Comparison of ENCODE assay signal across 8 cellular contexts in genomic region chr12:52005903-52006703, GRCh38. TPM values are rescaled to one million over a fixed set of nuclear protein-coding genes. Genes with fewer than 3 reads are reported as not detected.
A peak's percentile ranks its signal among the peaks of the same experiment; 100 is the strongest.
DNase-seq lines count a peak whose midpoint lies in the region; ATAC-seq and TF ChIP-seq lines count a peak whose summit lies in the region.

No MANE protein-coding gene starts in this region.

- TF ChIP-seq CTCF in AG10803 (conservative IDR thresholded peaks at IDR 0.05; ENCODE audit: low read length): no peak
- TF ChIP-seq CTCF in activated CD8-positive, alpha-beta T cell treated with anti-CD3 and anti-CD28 coated beads for 36 hours (IDR thresholded peaks at IDR 0.05): no peak

- no peak for DNase-seq in AG10803 (ENCODE audit: low read depth)
- DNase-seq in activated CD8-positive, alpha-beta T cell treated with anti-CD3 and anti-CD28 coated beads for 36 hours: no peak
- no peak for DNase-seq in iPS DF 6.9 (ENCODE audit: low read depth, low spot score)
- no peak for DNase-seq in skeletal muscle cell (ENCODE audit: low read depth)
- DNase-seq in H4 (ENCODE audit: low spot score): no peak
- DNase-seq in HPDE6-E6E7 (ENCODE audit: extremely low spot score): no peak

- peaks cover 9% of the 10 kb centered on the region for H3K27me3 Mint-ChIP-seq in activated CD8-positive, alpha-beta T cell treated with anti-CD3 and anti-CD28 coated beads for 36 hours

- POLR2A ChIA-PET in activated CD8-positive, alpha-beta T cell treated with anti-CD3 and anti-CD28 coated beads for 36 hours (lab: Charles Lee): interaction anchor here (0.7 to 5.4 kb wide), 5 partner anchors 11 to 64 kb away, joined by 3 to 74 read pairs (median 4); partner anchors contain the start of gene ATG101

- peak overlapping the region; percentile 76 for H3K27ac Mint-ChIP-seq in activated CD8-positive, alpha-beta T cell treated with anti-CD3 and anti-CD28 coated beads for 36 hours

- H3K36me3 Mint-ChIP-seq in activated CD8-positive, alpha-beta T cell treated with anti-CD3 and anti-CD28 coated beads for 36 hours (ENCODE audit: low read depth): peaks cover 6% of the 10 kb centered on the region

- H3K4me1 Mint-ChIP-seq in activated CD8-positive, alpha-beta T cell treated with anti-CD3 and anti-CD28 coated beads for 36 hours (ENCODE audit: low read depth): peaks cover 15% of the 10 kb centered on the region

- ATAC-seq in GM19035 (IDR thresholded peaks at IDR 0.05; ENCODE audit: unreplicated experiment): peak; percentile 73
- peak; percentile 5 for ATAC-seq in activated CD8-positive, alpha-beta T cell treated with anti-CD3 and anti-CD28 coated beads for 36 hours

- H3K27ac ChIP-seq in HUES6 (ENCODE audit: low read depth, low read length): no peak overlapping the region
- no peak overlapping the region for H3K27ac ChIP-seq in iPS DF 6.9 (ENCODE audit: low read length)

- peak overlapping the region; percentile 81 for H3K4me3 Mint-ChIP-seq in activated CD8-positive, alpha-beta T cell treated with anti-CD3 and anti-CD28 coated beads for 36 hours

- H3K4me3 ChIP-seq in AG10803 (ENCODE audit: low read length): peak overlapping the region; percentile 39
- peak overlapping the region; percentile 60 for H3K4me3 ChIP-seq in HUES6 (ENCODE audit: low read depth, low read length)
- H3K4me3 ChIP-seq in iPS DF 6.9 (ENCODE audit: low read length): peak overlapping the region; percentile 45; the same call in 1 of the 2 replicates
- peak overlapping the region; percentile 63 for H3K4me3 ChIP-seq in skeletal muscle cell (ENCODE audit: low read depth, low read length)

- intact Hi-C loops in activated CD8-positive, alpha-beta T cell treated with anti-CD3 and anti-CD28 coated beads for 36 hours (cut with micrococcal nuclease): no loop called here

- CTCF ChIA-PET in activated CD8-positive, alpha-beta T cell treated with anti-CD3 and anti-CD28 coated beads for 36 hours (lab: Charles Lee): interaction anchor here (0.7 to 16.6 kb wide), 5 partner anchors 8 to 77 kb away, joined by 3 to 332 read pairs (median 4); no protein-coding TSS in a partner anchor

- H3K9ac ChIP-seq in HUES6 (ENCODE audit: low read length): no peak overlapping the region

- H3K4me1 ChIP-seq in HUES6 (ENCODE audit: control insufficient read depth, insufficient read depth, low read length): peaks cover 39% of the 10 kb centered on the region
- peaks cover 13% of the 10 kb centered on the region for H3K4me1 ChIP-seq in iPS DF 6.9 (ENCODE audit: control insufficient read depth, insufficient read depth, low read length)

- no peaks in the 10 kb centered on the region for H3K9me3 Mint-ChIP-seq in activated CD8-positive, alpha-beta T cell treated with anti-CD3 and anti-CD28 coated beads for 36 hours

- peaks cover 1% of the 10 kb centered on the region; the same call in 1 of the 2 replicates for H3K36me3 ChIP-seq in HUES6 (ENCODE audit: control insufficient read depth, insufficient read depth, low read length)
- H3K36me3 ChIP-seq in iPS DF 6.9 (ENCODE audit: control insufficient read depth, insufficient read depth, low read length): no peaks in the 10 kb centered on the region

- H3K9me3 ChIP-seq in HUES6 (ENCODE audit: control insufficient read depth, insufficient read depth, low read depth, low read length) (no peaks in the 10 kb centered on the region), iPS DF 6.9 (ENCODE audit: control insufficient read depth, insufficient read depth, low read length) (no peaks in the 10 kb centered on the region)

- H3K27me3 ChIP-seq in HUES6 (ENCODE audit: control insufficient read depth, insufficient read depth, low read length) (peaks cover 52% of the 10 kb centered on the region), iPS DF 6.9 (ENCODE audit: control insufficient read depth, insufficient read depth, low read length) (peaks cover 30% of the 10 kb centered on the region)

- no CpG with 5 or more reads among the region's 28 CpGs for WGBS in iPS DF 6.9 (ENCODE audit: insufficient coverage, insufficient read length)

RNA-seq across cellular contexts. Expression of gene TAMALIN, which starts 0.6 kb away (rescaled TPM):
- total RNA-seq in activated CD8-positive, alpha-beta T cell treated with anti-CD3 and anti-CD28 coated beads for 36 hours: 10 to 100 TPM; 26.0 to 26.4 TPM
- total RNA-seq in H4 (2014; rRNA removed; shearing (Covaris generic)): 0.35 and 1.8 TPM in 2 replicates

RNA-seq across cellular contexts. Expression of gene NR4A1, which starts 45.1 kb away (rescaled TPM):
- 100 to 1,000 TPM; 120 to 128 TPM for total RNA-seq in activated CD8-positive, alpha-beta T cell treated with anti-CD3 and anti-CD28 coated beads for 36 hours
- total RNA-seq in H4 (2014; rRNA removed; shearing (Covaris generic)): 0.16 and 0.54 TPM in 2 replicates

RNA-seq across cellular contexts. Expression of gene ACVR1B, which starts 54.6 kb away (rescaled TPM):
- 1 to 10 TPM; 7.5 to 8.6 TPM for total RNA-seq in activated CD8-positive, alpha-beta T cell treated with anti-CD3 and anti-CD28 coated beads for 36 hours
- total RNA-seq in H4 (2014; rRNA removed; shearing (Covaris generic)): 3.8 and 6.1 TPM in 2 replicates

Comparison
In these comparisons a context has a peak if more than half of its experiments do, and no peak if none do; other contexts are left out.
1. RNA of gene NR4A1, which starts 45.1 kb away (total RNA-seq): 120 to 128 TPM in activated CD8-positive, alpha-beta T cell treated with anti-CD3 and anti-CD28 coated beads for 36 hours; 0.16 to 0.54 TPM in H4; every median in the first group is over 10 times any median in the second.
2. Peak in every context shown above with its lines, with median percentiles within 50 percentile points of each other: H3K4me3 ChIP-seq.